In genomic region chr2:207149253-207150213, GRCh38 we compare ENCODE assay signal across 1 cellular context.
TF ChIP-seq lines count a peak whose summit lies in the region.

No MANE protein-coding gene starts in this region.

TF ChIP-seq in GM12878, 131 proteins besides CTCF, POLR2A, EP300 and RAD21 (continued from another document and continues in another):
- TF ChIP-seq ZBTB11 (CRISPR knock-in tag; IDR thresholded peaks at IDR 0.05) (no peak), TBL1XR1 (IDR thresholded peaks at IDR 0.05; ENCODE audit: low read depth, low read length) (no peak; the same call in 1 of the 2 replicates), IRF5 (IDR thresholded peaks at IDR 0.05; ENCODE audit: borderline replicate concordance) (no peak), KLF5 (IDR thresholded peaks at IDR 0.05; ENCODE audit: partially characterized antibody) (no peak), DPF2 (IDR thresholded peaks at IDR 0.05) (peak; percentile 71), MYB (IDR thresholded peaks at IDR 0.05; ENCODE audit: borderline replicate concordance, low read depth, low read length) (no peak), CBFB (IDR thresholded peaks at IDR 0.05; ENCODE audit: low read depth) (0 out of 2 replicates have a peak, but pooled peaks have one; percentile 57), ATF2 (IDR thresholded peaks at IDR 0.05; ENCODE audit: low read length) (peak; percentile 47; the same call in 1 of the 2 replicates), MTA3 (IDR thresholded peaks at IDR 0.05; ENCODE audit: borderline replicate concordance, low read length) (peak; percentile 74; the same call in 1 of the 2 replicates), SIN3A (IDR thresholded peaks at IDR 0.05; ENCODE audit: low read depth, low read length) (no peak), POLR2AphosphoS5 (IDR thresholded peaks at IDR 0.05; ENCODE audit: low read length) (no peak), USF2 (IDR thresholded peaks at IDR 0.05; ENCODE audit: borderline replicate concordance, low read depth, low read length) (no peak; the same call in 1 of the 2 replicates), ASH2L (IDR thresholded peaks at IDR 0.05; ENCODE audit: borderline replicate concordance, low read depth) (no peak), STAT1 (conservative IDR thresholded peaks at IDR 0.05) (no peak), SP1 (IDR thresholded peaks at IDR 0.05; ENCODE audit: low read depth, low read length) (no peak), HSF1 (IDR thresholded peaks at IDR 0.05; ENCODE audit: low read depth, low read length) (no peak), SRF (IDR thresholded peaks at IDR 0.05; ENCODE audit: low read depth in 2 of 2, low read length in 2 of 2) (no peak), SUZ12 (IDR thresholded peaks at IDR 0.05; ENCODE audit: unreplicated experiment) (no peak), ZNF24 (IDR thresholded peaks at IDR 0.05) (no peak), SUPT20H (IDR thresholded peaks at IDR 0.05; ENCODE audit: borderline replicate concordance, control insufficient read depth, low read depth, low read length) (no peak), E2F8 (IDR thresholded peaks at IDR 0.05; ENCODE audit: low read depth, partially characterized antibody) (no peak), CBX5 (IDR thresholded peaks at IDR 0.05; ENCODE audit: low read depth) (0 out of 2 replicates have a peak, but pooled peaks have one; percentile 23), ZNF207 (IDR thresholded peaks at IDR 0.05; ENCODE audit: borderline replicate concordance) (no peak), TCF3 (IDR thresholded peaks at IDR 0.05; ENCODE audit: borderline replicate concordance, insufficient read depth, low read depth, low read length) (no peak), RAD51 (IDR thresholded peaks at IDR 0.05) (peak; percentile 80), TCF12 (IDR thresholded peaks at IDR 0.05; ENCODE audit: low read depth, low read length) (no peak), MTA2 (IDR thresholded peaks at IDR 0.05; ENCODE audit: low read depth) (peak; percentile 85), SKIL (IDR thresholded peaks at IDR 0.05; ENCODE audit: low read depth, poor library complexity, severe bottlenecking) (peak; percentile 99), GABPA (IDR thresholded peaks at IDR 0.05; ENCODE audit: low read depth) (no peak), RBBP5 (conservative IDR thresholded peaks at IDR 0.05) (no peak), TCF7 (IDR thresholded peaks at IDR 0.05; ENCODE audit: borderline replicate concordance) (no peak), NFIC (IDR thresholded peaks at IDR 0.05; ENCODE audit: low read depth, low read length) (peak; percentile 89), SREBF2 (IDR thresholded peaks at IDR 0.05; ENCODE audit: low read length) (no peak), PAX8 (IDR thresholded peaks at IDR 0.05) (no peak), RB1 (IDR thresholded peaks at IDR 0.05; ENCODE audit: borderline replicate concordance) (no peak), SMAD5 (IDR thresholded peaks at IDR 0.05; ENCODE audit: low read depth) (no peak), NKRF (conservative IDR thresholded peaks at IDR 0.05) (no peak), ESRRA (IDR thresholded peaks at IDR 0.05; ENCODE audit: low read length) (no peak), EZH2 (IDR thresholded peaks at IDR 0.05; ENCODE audit: borderline replicate concordance, control insufficient read depth, low read depth, low read length) (no peak), CREB1 (IDR thresholded peaks at IDR 0.05; ENCODE audit: low read depth) (peak; percentile 37; the same call in 1 of the 2 replicates), IRF3 (IDR thresholded peaks at IDR 0.05) (no peak)
